Comparison of ENCODE assay signal across 8 cellular contexts in genomic region chr12:50924439-50925341, GRCh38. TPM values are rescaled to one million over a fixed set of nuclear protein-coding genes. Genes with fewer than 3 reads are reported as not detected.
DNase-seq lines count a peak whose midpoint lies in the region; ATAC-seq and TF ChIP-seq lines count a peak whose summit lies in the region.

No MANE protein-coding gene starts in this region.

- H3K27ac ChIP-seq in CD8-positive, alpha-beta T cell (ENCODE audit: low read depth, low read length), result no peak overlapping the region
- H3K27ac ChIP-seq in WERI-Rb-1, result peak overlapping the region; percentile 48
- H3K27ac ChIP-seq in fibroblast of lung (ENCODE audit: insufficient read depth, low read length), result peak overlapping the region; percentile 18
- H3K27ac ChIP-seq in muscle layer of colon (ENCODE audit: low read depth, low read length), result peak overlapping the region; percentile 95
- H3K27ac ChIP-seq in upper lobe of right lung, result peak overlapping the region; percentile 88

- peak in 6 of 7 experiments; percentile 16 to 63 (median 36) for DNase-seq in CD8-positive, alpha-beta T cell
- DNase-seq in NCI-H2107 (lab: John Stamatoyannopoulos, UW), result peak; percentile 85
- DNase-seq in WERI-Rb-1, result peak; percentile 37
- DNase-seq in fibroblast of lung (ENCODE audit: low read depth in 2 of 2), result peak; percentile 91 to 99
- peak; percentile 83 for DNase-seq in upper lobe of right lung

- H3K4me1 ChIP-seq in CD8-positive, alpha-beta T cell (ENCODE audit: insufficient read depth, low read length), result peaks cover 37% of the 10 kb centered on the region
- peaks cover 4% of the 10 kb centered on the region for H3K4me1 ChIP-seq in fibroblast of lung (ENCODE audit: control insufficient read depth, extremely low read depth, insufficient read depth, low read length)
- peaks cover 37% of the 10 kb centered on the region for H3K4me1 ChIP-seq in muscle layer of colon (ENCODE audit: insufficient read depth, low read length)
- H3K4me1 ChIP-seq in upper lobe of right lung, result peaks cover 31% of the 10 kb centered on the region

- peak overlapping the region; percentile 77 for H3K27ac Mint-ChIP-seq in CD8-positive, alpha-beta T cell

- H3K4me2 ChIP-seq in fibroblast of lung (ENCODE audit: extremely low read depth, insufficient read depth, low read length), result peak overlapping the region; percentile 61

- no peaks in the 10 kb centered on the region for H3K9me3 ChIP-seq in CD8-positive, alpha-beta T cell (ENCODE audit: low read length)
- no peaks in the 10 kb centered on the region for H3K9me3 ChIP-seq in WERI-Rb-1 (ENCODE audit: severe bottlenecking)
- no peaks in the 10 kb centered on the region for H3K9me3 ChIP-seq in fibroblast of lung (ENCODE audit: control insufficient read depth, insufficient read depth, low read depth, low read length)
- H3K9me3 ChIP-seq in muscle layer of colon (ENCODE audit: low read length), result no peaks in the 10 kb centered on the region
- no peaks in the 10 kb centered on the region for H3K9me3 ChIP-seq in upper lobe of right lung

- H3K4me3 ChIP-seq in CD8-positive, alpha-beta T cell (ENCODE audit: low read depth, low read length), result peak overlapping the region; percentile 46
- peak overlapping the region; percentile 6 for H3K4me3 ChIP-seq in WERI-Rb-1 (ENCODE audit: low read depth, low read length)
- H3K4me3 ChIP-seq in fibroblast of lung (replicated peaks in 1 of 4; ENCODE audit: control extremely low read depth in 1 of 4, insufficient read depth in 1 of 4, low read depth in 3 of 4, low read length in 4 of 4), result peak overlapping the region; percentile 68 to 92 (median 90)
- peak overlapping the region; percentile 55 to 96 for H3K4me3 ChIP-seq in muscle layer of colon (ENCODE audit: low read depth in 1 of 2, low read length in 2 of 2)
- H3K4me3 ChIP-seq in upper lobe of right lung, result peak overlapping the region; percentile 69

- H3K36me3 Mint-ChIP-seq in CD8-positive, alpha-beta T cell, result peaks cover 2% of the 10 kb centered on the region

- H3K79me2 ChIP-seq in fibroblast of lung (ENCODE audit: control insufficient read depth, insufficient read depth, low read length), result peaks cover 3% of the 10 kb centered on the region

- H3K4me1 Mint-ChIP-seq in CD8-positive, alpha-beta T cell (ENCODE audit: low read depth), result peaks cover 50% of the 10 kb centered on the region

- no peaks in the 10 kb centered on the region for H3K27me3 ChIP-seq in CD8-positive, alpha-beta T cell (ENCODE audit: insufficient read depth, low read length)
- H3K27me3 ChIP-seq in WERI-Rb-1 (ENCODE audit: insufficient read depth, low read depth, severe bottlenecking), result no peaks in the 10 kb centered on the region
- H3K27me3 ChIP-seq in fibroblast of lung (ENCODE audit: control insufficient read depth, insufficient read depth, low read length), result no peaks in the 10 kb centered on the region
- no peaks in the 10 kb centered on the region for H3K27me3 ChIP-seq in muscle layer of colon (ENCODE audit: control insufficient read depth in 1 of 2, insufficient read depth in 2 of 2, low read length in 2 of 2)
- no peaks in the 10 kb centered on the region for H3K27me3 ChIP-seq in upper lobe of right lung

- TF ChIP-seq CTCF in CD8-positive, alpha-beta T cell (IDR thresholded peaks at IDR 0.05), result no peak
- no peak for TF ChIP-seq CTCF in WERI-Rb-1 (IDR thresholded peaks at IDR 0.05; ENCODE audit: low read depth, low read length)
- no peak for TF ChIP-seq CTCF in fibroblast of lung (conservative IDR thresholded peaks at IDR 0.05 in 1 of 2, IDR thresholded peaks at IDR 0.05 in 1 of 2; ENCODE audit: low read depth in 1 of 2, low read length in 2 of 2)
- no peak for TF ChIP-seq CTCF in upper lobe of right lung (IDR thresholded peaks at IDR 0.05)

- peak; percentile 83 for ATAC-seq in CD8-positive, alpha-beta T cell
- ATAC-seq in GM19035 (IDR thresholded peaks at IDR 0.05; ENCODE audit: unreplicated experiment) (peak; percentile 88), HG03108 (IDR thresholded peaks at IDR 0.05; ENCODE audit: unreplicated experiment) (peak; percentile 87), upper lobe of right lung (peak; percentile 95)

- intact Hi-C loops in CD8-positive, alpha-beta T cell (cut with DNase I, micrococcal nuclease), result loop anchor here in 1 of 2 experiments (1.0 kb wide), 1 partner anchor 102 kb away; the partner anchor contains the start of gene SLC11A2
- intact Hi-C loops in upper lobe of right lung (cut with DNase I), result no loop called here

- CTCF ChIA-PET in CD8-positive, alpha-beta T cell (lab: Charles Lee), result interaction anchor here (1.4 kb wide), 1 partner anchor 62 kb away, joined by 4 read pairs; no protein-coding TSS in a partner anchor

- H3K9me3 Mint-ChIP-seq in CD8-positive, alpha-beta T cell, result no peaks in the 10 kb centered on the region

- H3K9ac ChIP-seq in fibroblast of lung (ENCODE audit: insufficient read depth, low read length) (no peak overlapping the region), muscle layer of colon (ENCODE audit: low read length) (peak overlapping the region; percentile 89)

- POLR2A ChIA-PET in CD8-positive, alpha-beta T cell (lab: Charles Lee), result interaction anchor here (1.2 to 1.6 kb wide), 2 partner anchors 102 to 160 kb away, joined by 3 to 6 read pairs; partner anchors contain the start of gene SLC11A2

- H2AFZ ChIP-seq in fibroblast of lung (ENCODE audit: low read length), result peak overlapping the region; percentile 85

- no peaks in the 10 kb centered on the region for H3K27me3 Mint-ChIP-seq in CD8-positive, alpha-beta T cell (ENCODE audit: low read depth)

- H4K20me1 ChIP-seq in fibroblast of lung (ENCODE audit: control insufficient read depth, extremely low read depth, insufficient read depth, low read length), result no peaks in the 10 kb centered on the region

- H3K4me3 Mint-ChIP-seq in CD8-positive, alpha-beta T cell, result peak overlapping the region; percentile 82

- H3K36me3 ChIP-seq in CD8-positive, alpha-beta T cell (ENCODE audit: insufficient read depth, low read length), result no peaks in the 10 kb centered on the region
- H3K36me3 ChIP-seq in WERI-Rb-1 (no peaks in the 10 kb centered on the region), fibroblast of lung (ENCODE audit: control insufficient read depth, insufficient read depth, low read length) (no peaks in the 10 kb centered on the region), muscle layer of colon (ENCODE audit: insufficient read depth, low read length) (peaks cover 2% of the 10 kb centered on the region), upper lobe of right lung (peaks cover 6% of the 10 kb centered on the region)

RNA-seq across cellular contexts. Expression of gene HIGD1C, which starts 27.7 kb away (rescaled TPM):
- not detected for total RNA-seq in CD8-positive, alpha-beta T cell
- total RNA-seq in fibroblast of lung (not detected in 2 replicates), upper lobe of right lung (not detected)
- not detected in 2 replicates for polyA plus RNA-seq in fibroblast of lung
- not detected in 2 replicates for polyA plus RNA-seq in fibroblast of lung (2012)
- polyA minus RNA-seq in fibroblast of lung (ENCODE audit: low replicate concordance), result not detected in 2 replicates

Comparison
In these comparisons a context has a peak if more than half of its experiments do, and no peak if none do; other contexts are left out.
1. DNase-seq: peak in every context shown above with its lines; median percentile 95 in fibroblast of lung; 85 in NCI-H2107; 83 in upper lobe of right lung; 37 in WERI-Rb-1; 36 in CD8-positive, alpha-beta T cell.
2. H3K4me3 ChIP-seq: peak in every context shown above with its lines; median percentile 90 in fibroblast of lung; 76 in muscle layer of colon; 69 in upper lobe of right lung; 46 in CD8-positive, alpha-beta T cell; 6 in WERI-Rb-1.